ENCODE assay signal across 18 cellular contexts in the genomic region with DNA sequence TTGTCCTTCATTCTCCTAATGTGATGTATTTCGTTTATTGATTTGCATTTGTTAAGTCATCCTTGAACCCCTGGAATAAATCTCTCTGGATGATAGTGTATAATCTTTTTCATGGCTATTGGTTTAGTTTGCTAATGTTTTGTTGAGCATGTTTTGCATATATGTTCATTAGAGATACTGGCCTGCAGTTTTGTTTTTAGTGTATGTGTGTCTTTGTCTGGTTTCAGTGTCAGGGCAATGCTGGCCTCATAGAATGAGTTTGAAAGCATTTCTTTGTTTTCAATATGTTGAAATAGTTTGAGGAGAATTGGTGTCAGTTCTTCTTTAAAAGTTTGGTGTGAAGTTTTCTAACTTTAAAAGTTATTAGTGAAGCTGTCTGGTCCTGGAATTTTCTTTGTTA.
DNase-seq lines count a peak whose midpoint lies in the region; ATAC-seq, FAIRE-seq and TF ChIP-seq lines count a peak whose summit lies in the region.
"Had no signal": no experiment of that assay in that cellular context is flagged by ENCODE, and none has a peak within 500 bp of the region (broad histone marks: within the 10 kb centered on the region; RNA-seq: fewer than 3 reads in every experiment).

No MANE protein-coding gene starts in this region.

- TF ChIP-seq CTCF in psoas muscle (IDR thresholded peaks at IDR 0.05): no peak
- no peak for TF ChIP-seq CTCF in natural killer cell (IDR thresholded peaks at IDR 0.05)

- H3K4me3 Mint-ChIP-seq in natural killer cell: no peak overlapping the region
- H3K4me3 Mint-ChIP-seq: naive B cell had no signal

- no peaks in the 10 kb centered on the region for H3K4me1 ChIP-seq in psoas muscle
- H3K4me1 ChIP-seq: tibial nerve had no signal

- H3K9me3 ChIP-seq in psoas muscle: peaks cover 15% of the 10 kb centered on the region

- ATAC-seq in GM18870 (IDR thresholded peaks at IDR 0.05; ENCODE audit: unreplicated experiment) (peak; percentile 96), GM21515 (IDR thresholded peaks at IDR 0.05; ENCODE audit: unreplicated experiment) (peak; percentile 58), HG03025 (IDR thresholded peaks at IDR 0.05; ENCODE audit: low FRiP score, unreplicated experiment) (peak; percentile 79), HG03571 (IDR thresholded peaks at IDR 0.05; ENCODE audit: unreplicated experiment) (peak; percentile 78), psoas muscle (no peak), natural killer cell (no peak)
- ATAC-seq: left ventricle myocardium superior had no signal

- no peaks in the 10 kb centered on the region for H3K36me3 Mint-ChIP-seq in natural killer cell

- H3K36me3 ChIP-seq in psoas muscle (ENCODE audit: insufficient read depth in 1 of 2, low read depth in 1 of 2): no peaks in the 10 kb centered on the region
- H3K36me3 ChIP-seq: tibial nerve, WERI-Rb-1 had no signal

- no peaks in the 10 kb centered on the region for H3K27me3 ChIP-seq in psoas muscle (ENCODE audit: insufficient read depth in 3 of 3, low read length in 2 of 3)
- H3K27me3 ChIP-seq: tibial nerve had no signal

- H3K4me3 ChIP-seq in psoas muscle: no peak overlapping the region
- H3K4me3 ChIP-seq: PC-9, tibial nerve had no signal

- FAIRE-seq in GM12892 (lab: Jason Lieb, UNC): no peak

- H3K9me3 Mint-ChIP-seq in natural killer cell: peaks cover 3 to 8% of the 10 kb centered on the region in 2 donors

- TF ChIP-seq POLR2A in GM12892 (IDR thresholded peaks at IDR 0.05; ENCODE audit: low read depth, low read length): no peak

- no peaks in the 10 kb centered on the region for H3K27me3 Mint-ChIP-seq in natural killer cell (ENCODE audit: low read depth in 2 of 2)
- H3K27me3 Mint-ChIP-seq: naive B cell had no signal

- DNase-seq in activated CD4-positive, alpha-beta T cell treated with anti-CD3 and anti-CD28 coated beads, Interleukin-2, amount 50 U/mL, for 4 hours: no peak
- DNase-seq in GM12892 (ENCODE audit: insufficient read length) (no peak), psoas muscle (no peak), natural killer cell (no peak)
- DNase-seq: activated naive CD4-positive, alpha-beta T cell treated with anti-CD3 and anti-CD28 coated beads, Interleukin-2, amount 50 U/mL, for 16 hours; AML-193; DMS 273 treated with DMSO at 0.1 percent for 48 hours; left ventricle myocardium superior; naive B cell; NCI-H1436 treated with DMSO at 0.1 percent for 48 hours; PC-9; WERI-Rb-1 had no signal

- no peak overlapping the region for H3K27ac Mint-ChIP-seq in natural killer cell
- H3K27ac Mint-ChIP-seq: naive B cell had no signal

- intact Hi-C loops in psoas muscle (cut with DNase I) (no loop called here), natural killer cell (cut with micrococcal nuclease) (no loop called here)

- WGBS in psoas muscle, 3 donors: 69 to 91% (median 81%) methylated on average over 1 of the region's 1 CpG

- no peak overlapping the region for H3K27ac ChIP-seq in psoas muscle
- H3K27ac ChIP-seq: KMS-11, PC-9, tibial nerve, WERI-Rb-1 had no signal

- H3K4me1 Mint-ChIP-seq in natural killer cell: no peaks in the 10 kb centered on the region
- H3K4me1 Mint-ChIP-seq: naive B cell had no signal

Comparison
In these comparisons a context has a peak if more than half of its experiments do, and no peak if none do; other contexts are left out.
1. ATAC-seq: peak in GM18870 (single experiment), GM21515 (single experiment), HG03025 (single experiment) and HG03571 (single experiment); none in psoas muscle (0 of 4) and natural killer cell (0 of 3).